7 cellular contexts compared by ENCODE assay signal in the genomic region with DNA sequence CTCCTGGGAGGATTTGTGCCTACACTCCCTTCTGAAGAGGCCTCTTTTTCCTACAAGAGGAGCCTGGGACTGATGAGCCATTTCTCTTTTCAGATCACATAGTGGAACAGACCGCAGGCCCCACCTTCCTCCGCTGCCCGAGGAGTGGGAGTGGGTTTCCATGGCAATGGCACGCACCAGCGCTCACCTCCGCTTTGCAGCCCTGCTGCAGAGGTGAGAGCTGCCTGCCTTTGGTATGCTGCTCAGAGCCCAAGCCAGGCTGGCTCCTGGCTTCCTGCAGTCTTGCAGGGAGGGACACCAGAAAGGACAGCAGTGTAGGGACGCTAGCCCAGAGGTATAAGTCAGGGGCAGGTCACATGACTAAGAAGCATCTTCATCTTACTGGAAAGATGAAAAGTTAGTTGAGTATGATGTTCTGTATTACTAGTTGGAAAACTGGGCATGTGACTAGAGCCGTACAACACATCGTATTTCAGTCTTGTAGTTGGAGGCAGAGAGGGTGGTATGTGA. TPM values are rescaled to one million over a fixed set of nuclear protein-coding genes. Genes with fewer than 3 reads are reported as not detected.
DNase-seq lines count a peak whose midpoint lies in the region; ATAC-seq and TF ChIP-seq lines count a peak whose summit lies in the region.

No MANE protein-coding gene starts in this region.

- ATAC-seq in GM18868 (IDR thresholded peaks at IDR 0.05; ENCODE audit: unreplicated experiment) (peak; percentile 85), GM21786 (IDR thresholded peaks at IDR 0.05; ENCODE audit: unreplicated experiment) (peak; percentile 72)

- WGBS in thyroid gland, 2 donors, result 25 to 54% methylated on average over 9 of the region's 9 CpGs

- TF ChIP-seq CTCF in brain (conservative IDR thresholded peaks at IDR 0.05) (no peak), thyroid gland (IDR thresholded peaks at IDR 0.05) (no peak)

- DNase-seq in M059J (ENCODE audit: low read depth), result peak; percentile 22
- DNase-seq in thyroid gland, result peak; percentile 98
- DNase-seq in MV-4-11 (lab: John Stamatoyannopoulos, UW), result no peak
- DNase-seq in activated CD4-positive, CD25-positive, alpha-beta regulatory T cell treated with anti-CD3 and anti-CD28 coated beads, Interleukin-2, amount 50 U/mL, for 72 hours, result no peak

- H3K4me3 Mint-ChIP-seq in brain, result peak overlapping the region in 4 of 5 experiments; percentile 5 to 33 (median 16)

- peak overlapping the region; percentile 58 to 85 (median 85) for H3K27ac ChIP-seq in thyroid gland

- H3K4me1 Mint-ChIP-seq in brain, result peaks cover 35% of the 10 kb centered on the region

- intact Hi-C loops in thyroid gland (cut with DNase I), result loop anchor here (10.0 kb wide), 1 partner anchor 81 kb away; no protein-coding TSS in a partner anchor

- H3K4me3 ChIP-seq in thyroid gland (replicated peaks in 1 of 3), result no peak overlapping the region

- H3K27me3 ChIP-seq in thyroid gland, result no peaks in the 10 kb centered on the region

- H3K36me3 Mint-ChIP-seq in brain, result no peaks in the 10 kb centered on the region

- H3K27ac Mint-ChIP-seq in brain, result peak overlapping the region; percentile 43 to 89 (median 81)

- H3K9me3 ChIP-seq in thyroid gland, result no peaks in the 10 kb centered on the region

- H3K9me3 Mint-ChIP-seq in brain, result peaks cover 0 to 2% (median 0%) of the 10 kb centered on the region in 5 experiments

- peaks cover 19 to 52% of the 10 kb centered on the region in 2 donors for H3K4me1 ChIP-seq in thyroid gland

- peak in 1 of 2 donors; percentile 69 for TF ChIP-seq POLR2A in thyroid gland (IDR thresholded peaks at IDR 0.05)

- no peaks in the 10 kb centered on the region for H3K36me3 ChIP-seq in thyroid gland

- no peaks in the 10 kb centered on the region for H3K27me3 Mint-ChIP-seq in brain

RNA-seq across cellular contexts. Expression of gene PTTG1, which starts 12.4 kb away (rescaled TPM):
- 1,224 and 1,388 TPM in 2 replicates for total RNA-seq in M059J (2014; rRNA removed; shearing (Covaris generic))
- 172 TPM for polyA plus RNA-seq in brain (ENCODE audit: insufficient read depth, low read depth, low replicate concordance)
- total RNA-seq in thyroid gland, result 100 to 1,000 TPM in 1 of 4 donors, 10 to 100 TPM in 3; 42.6 to 165 (median 79.4) TPM

RNA-seq across cellular contexts. Expression of gene SLU7, which starts 15.2 kb away (rescaled TPM):
- total RNA-seq in M059J (2014; rRNA removed; shearing (Covaris generic)), result 31.8 and 64.1 TPM in 2 replicates
- 27.1 TPM for polyA plus RNA-seq in brain (ENCODE audit: insufficient read depth, low read depth, low replicate concordance)
- 100 to 1,000 TPM in 2 of 4 donors, 10 to 100 TPM in 2; 70.1 to 122 (median 96.3) TPM for total RNA-seq in thyroid gland

RNA-seq across cellular contexts. Expression of gene FAM200C, which starts 34.2 kb away (rescaled TPM):
- 9.7 and 11.3 TPM in 2 replicates for total RNA-seq in M059J (2014; rRNA removed; shearing (Covaris generic))
- 3.9 TPM for polyA plus RNA-seq in brain (ENCODE audit: insufficient read depth, low read depth, low replicate concordance)
- 1 to 10 TPM; 5.8 to 9.0 (median 7.2) TPM for total RNA-seq in thyroid gland

Comparison
In these comparisons a context has a peak if more than half of its experiments do, and no peak if none do; other contexts are left out.
1. DNase-seq: peak in M059J (single experiment) and thyroid gland (2 of 2); none in MV-4-11 (single experiment) and activated CD4-positive, CD25-positive, alpha-beta regulatory T cell treated with anti-CD3 and anti-CD28 coated beads, Interleukin-2, amount 50 U/mL, for 72 hours (single experiment).